Comparison of ENCODE assay signal across 38 cellular contexts in genomic region chr16:24653725-24654124, GRCh38.
"Had no signal": no experiment of that assay in that cellular context is flagged by ENCODE, and none has a peak within 500 bp of the region (broad histone marks: within the 10 kb centered on the region; RNA-seq: fewer than 3 reads in every experiment).

No MANE protein-coding gene starts in this region.

- H3K27me3 ChIP-seq: adrenal gland, body of pancreas, brain microvascular endothelial cell, breast epithelium had no signal

- H3K9me3 Mint-ChIP-seq: activated CD4-positive, alpha-beta memory T cell treated with anti-CD3 and anti-CD28 coated beads, Interleukin-2, amount 10 ng/mL, durations not matched to agents 7 days and 5 days; activated CD4-positive, alpha-beta T cell treated with anti-CD3 and anti-CD28 coated beads, Interleukin-2, amount 10 ng/mL, durations not matched to agents 7 days and 5 days; activated naive CD4-positive, alpha-beta T cell treated with anti-CD3 and anti-CD28 coated beads for 36 hours; activated naive CD4-positive, alpha-beta T cell treated with anti-CD3 and anti-CD28 coated beads, Interleukin-2, amount 50 U/mL, for 72 hours; activated naive CD8-positive, alpha-beta T cell treated with anti-CD3 and anti-CD28 coated beads for 36 hours; activated T-cell treated with anti-CD3 and anti-CD28 coated beads, Interleukin-2, amount 50 U/mL, for 4 hours; activated T-cell treated with anti-CD3 and anti-CD28 coated beads, Interleukin-2, amount 50 U/mL, for 72 hours; activated T-helper 1 cell treated with anti-CD3 and anti-CD28 coated beads, Interleukin-12 subunit alpha, Interleukin-12 subunit beta, Interleukin-2, Interleukin-4 antibody, amounts not matched to agents 30 ng/mL and 10 ng/mL and 1 ng/mL, durations not matched to agents 14 hours and 24 hours and 36 hours; activated T-helper 17 cell treated with anti-CD3 and anti-CD28 coated beads, Interleukin-2, amount 50 U/mL, for 72 hours; T-helper 1 cell treated with Interleukin-12 subunit alpha and Interleukin-12 subunit beta and Interleukin-4 antibody, amounts not matched to agents 30 μg/mL and 1 μg/mL, for 36 hours; T-helper 2 cell treated with Interferon-gamma antibody and Interleukin-4, amounts not matched to agents 5 μg/mL and 100 μg/mL, for 36 hours; WTC11 had no signal

- ATAC-seq: activated CD4-positive, alpha-beta T cell treated with anti-CD3 and anti-CD28 coated beads for 36 hours; activated CD4-positive, CD25-positive, alpha-beta regulatory T cell treated with anti-CD3 and anti-CD28 coated beads, Interleukin-2, amount 50 U/mL, for 24 hours; activated naive CD4-positive, alpha-beta T cell treated with anti-CD3 and anti-CD28 coated beads, Interleukin-2, amount 50 U/mL, for 72 hours; activated T-cell treated with anti-CD3 and anti-CD28 coated beads, Interleukin-2, amount 50 U/mL, for 4 hours; activated T-cell treated with anti-CD3 and anti-CD28 coated beads, Interleukin-2, amount 50 U/mL, for 72 hours; activated T-helper 17 cell treated with anti-CD3 and anti-CD28 coated beads, Interleukin-2, amount 50 U/mL, for 72 hours; body of pancreas; WTC11 had no signal

- H3K27ac ChIP-seq: adrenal gland, body of pancreas, brain microvascular endothelial cell, breast epithelium, VCaP had no signal

- H3K4me1 Mint-ChIP-seq: activated CD4-positive, alpha-beta memory T cell treated with anti-CD3 and anti-CD28 coated beads, Interleukin-2, amount 10 ng/mL, durations not matched to agents 7 days and 5 days; activated CD4-positive, alpha-beta T cell treated with anti-CD3 and anti-CD28 coated beads for 36 hours; activated CD4-positive, alpha-beta T cell treated with anti-CD3 and anti-CD28 coated beads, Interleukin-2, amount 10 ng/mL, durations not matched to agents 7 days and 5 days; activated naive CD8-positive, alpha-beta T cell treated with anti-CD3 and anti-CD28 coated beads for 36 hours; activated T-helper 17 cell treated with anti-CD3 and anti-CD28 coated beads, Interleukin-2, amount 50 U/mL, for 72 hours had no signal

- H3K27ac Mint-ChIP-seq: activated CD4-positive, alpha-beta memory T cell treated with anti-CD3 and anti-CD28 coated beads, Interleukin-2, amount 10 ng/mL, durations not matched to agents 7 days and 5 days; activated CD4-positive, alpha-beta T cell treated with anti-CD3 and anti-CD28 coated beads for 36 hours; activated CD4-positive, alpha-beta T cell treated with anti-CD3 and anti-CD28 coated beads, Interleukin-2, amount 10 ng/mL, durations not matched to agents 7 days and 5 days; activated naive CD4-positive, alpha-beta T cell treated with anti-CD3 and anti-CD28 coated beads for 36 hours; activated naive CD4-positive, alpha-beta T cell treated with anti-CD3 and anti-CD28 coated beads, Interleukin-2, amount 50 U/mL, for 72 hours; activated naive CD8-positive, alpha-beta T cell treated with anti-CD3 and anti-CD28 coated beads for 36 hours; activated T-cell treated with anti-CD3 and anti-CD28 coated beads, Interleukin-2, amount 50 U/mL, for 72 hours; activated T-helper 1 cell treated with anti-CD3 and anti-CD28 coated beads, Interleukin-12 subunit alpha, Interleukin-12 subunit beta, Interleukin-2, Interleukin-4 antibody, amounts not matched to agents 30 ng/mL and 10 ng/mL and 1 ng/mL, durations not matched to agents 14 hours and 24 hours and 36 hours; activated T-helper 17 cell treated with anti-CD3 and anti-CD28 coated beads, Interleukin-2, amount 50 U/mL, for 72 hours; T-helper 1 cell treated with Interleukin-12 subunit alpha and Interleukin-12 subunit beta and Interleukin-4 antibody, amounts not matched to agents 30 μg/mL and 1 μg/mL, for 36 hours; T-helper 2 cell treated with Interferon-gamma antibody and Interleukin-4, amounts not matched to agents 5 μg/mL and 100 μg/mL, for 36 hours; WTC11 had no signal

- H3K4me1 ChIP-seq: adrenal gland, body of pancreas, breast epithelium had no signal

- H3K36me3 Mint-ChIP-seq: activated naive CD4-positive, alpha-beta T cell treated with anti-CD3 and anti-CD28 coated beads, Interleukin-2, amount 50 U/mL, for 72 hours; activated naive CD8-positive, alpha-beta T cell treated with anti-CD3 and anti-CD28 coated beads for 36 hours; WTC11 had no signal

- H3K27me3 Mint-ChIP-seq: activated CD4-positive, alpha-beta memory T cell treated with anti-CD3 and anti-CD28 coated beads, Interleukin-2, amount 10 ng/mL, durations not matched to agents 7 days and 5 days; activated CD4-positive, alpha-beta T cell treated with anti-CD3 and anti-CD28 coated beads, Interleukin-2, amount 10 ng/mL, durations not matched to agents 7 days and 5 days; activated T-helper 17 cell treated with anti-CD3 and anti-CD28 coated beads, Interleukin-2, amount 50 U/mL, for 72 hours had no signal

- H3K4me3 ChIP-seq: adrenal gland, body of pancreas, breast epithelium had no signal

- H3K9me3 ChIP-seq: adrenal gland, body of pancreas, breast epithelium had no signal

- H3K36me3 ChIP-seq: adrenal gland, brain microvascular endothelial cell, breast epithelium had no signal

- H3K4me3 Mint-ChIP-seq: activated CD4-positive, alpha-beta memory T cell treated with anti-CD3 and anti-CD28 coated beads, Interleukin-2, amount 10 ng/mL, durations not matched to agents 7 days and 5 days; activated CD4-positive, alpha-beta T cell treated with anti-CD3 and anti-CD28 coated beads for 36 hours; activated CD4-positive, alpha-beta T cell treated with anti-CD3 and anti-CD28 coated beads, Interleukin-2, amount 10 ng/mL, durations not matched to agents 7 days and 5 days; activated naive CD4-positive, alpha-beta T cell treated with anti-CD3 and anti-CD28 coated beads for 36 hours; activated naive CD8-positive, alpha-beta T cell treated with anti-CD3 and anti-CD28 coated beads for 36 hours; activated T-cell treated with anti-CD3 and anti-CD28 coated beads, Interleukin-2, amount 50 U/mL, for 4 hours; activated T-cell treated with anti-CD3 and anti-CD28 coated beads, Interleukin-2, amount 50 U/mL, for 72 hours; activated T-helper 1 cell treated with anti-CD3 and anti-CD28 coated beads, Interleukin-12 subunit alpha, Interleukin-12 subunit beta, Interleukin-2, Interleukin-4 antibody, amounts not matched to agents 30 ng/mL and 10 ng/mL and 1 ng/mL, durations not matched to agents 14 hours and 24 hours and 36 hours; activated T-helper 17 cell treated with anti-CD3 and anti-CD28 coated beads, Interleukin-2, amount 50 U/mL, for 72 hours; T-helper 1 cell treated with Interleukin-12 subunit alpha and Interleukin-12 subunit beta and Interleukin-4 antibody, amounts not matched to agents 30 μg/mL and 1 μg/mL, for 36 hours; T-helper 2 cell treated with Interferon-gamma antibody and Interleukin-4, amounts not matched to agents 5 μg/mL and 100 μg/mL, for 36 hours; WTC11 had no signal

- DNase-seq: activated CD4-positive, alpha-beta memory T cell treated with anti-CD3 and anti-CD28 coated beads, Interleukin-2, amount 10 ng/mL, durations not matched to agents 7 days and 5 days; activated CD4-positive, alpha-beta T cell treated with anti-CD3 and anti-CD28 coated beads for 1 hour; activated CD4-positive, alpha-beta T cell treated with anti-CD3 and anti-CD28 coated beads for 36 hours; activated CD4-positive, alpha-beta T cell treated with anti-CD3 and anti-CD28 coated beads for 48 hours; activated CD4-positive, alpha-beta T cell treated with anti-CD3 and anti-CD28 coated beads, Interleukin-2, amount 10 ng/mL, durations not matched to agents 7 days and 5 days; activated CD4-positive, alpha-beta T cell treated with anti-CD3 and anti-CD28 coated beads, Interleukin-2, amount 50 U/mL, for 48 hours; activated CD4-positive, CD25-positive, alpha-beta regulatory T cell; activated CD8-positive, alpha-beta memory T cell treated with anti-CD3 and anti-CD28 coated beads, Interleukin-2, amount 50 U/mL, for 4 hours; activated effector memory CD4-positive, alpha-beta T cell treated with anti-CD3 and anti-CD28 coated beads, Interleukin-2, amount 50 U/mL, for 16 hours; activated gamma-delta T cell treated with Interleukin-2 at 50 U/mL for 16 hours; activated naive CD4-positive, alpha-beta T cell; activated naive CD4-positive, alpha-beta T cell treated with anti-CD3 and anti-CD28 coated beads for 36 hours; activated naive CD4-positive, alpha-beta T cell treated with anti-CD3 and anti-CD28 coated beads, Interleukin-2, amount 50 U/mL, for 16 hours; activated naive CD8-positive, alpha-beta T cell treated with anti-CD3 and anti-CD28 coated beads for 36 hours; activated T-cell treated with anti-CD3 and anti-CD28 coated beads for 4 hours; activated T-cell treated with anti-CD3 and anti-CD28 coated beads, Interleukin-2, amount 50 U/mL, for 1 hour; activated T-cell treated with anti-CD3 and anti-CD28 coated beads, Interleukin-2, amount 50 U/mL, for 4 hours; activated T-cell treated with anti-CD3 and anti-CD28 coated beads, Interleukin-2, amount 50 U/mL, for 72 hours; adrenal gland; amniotic stem cell; aorta; body of pancreas; brain microvascular endothelial cell; central memory CD4-positive, alpha-beta T cell; T-helper 1 cell; T-helper 2 cell; T-helper 9 cell had no signal

- FAIRE-seq: astrocyte, TTC549 had no signal
